In genomic region chr1:172770081-172770480, GRCh38 we compare ENCODE assay signal across 17 cellular contexts.
"Had no signal": no experiment of that assay in that cellular context is flagged by ENCODE, and none has a peak within 500 bp of the region (broad histone marks: within the 10 kb centered on the region; RNA-seq: fewer than 3 reads in every experiment).

No MANE protein-coding gene starts in this region.

- H3K4me3 ChIP-seq: body of pancreas, coronary artery had no signal

- H3K9me3 ChIP-seq: body of pancreas had no signal

- H3K9me3 Mint-ChIP-seq: activated CD4-positive, alpha-beta memory T cell treated with anti-CD3 and anti-CD28 coated beads, Interleukin-2, amount 10 ng/mL, durations not matched to agents 7 days and 5 days; activated naive CD4-positive, alpha-beta T cell treated with anti-CD3 and anti-CD28 coated beads, Interleukin-2, amount 50 U/mL, for 24 hours; activated T-cell treated with anti-CD3 and anti-CD28 coated beads, Interleukin-2, amount 50 U/mL, for 24 hours; nephron progenitor cell had no signal

- FAIRE-seq: endothelial cell of umbilical vein had no signal

- H3K27ac Mint-ChIP-seq: activated CD4-positive, alpha-beta memory T cell treated with anti-CD3 and anti-CD28 coated beads, Interleukin-2, amount 10 ng/mL, durations not matched to agents 7 days and 5 days; activated naive CD4-positive, alpha-beta T cell treated with anti-CD3 and anti-CD28 coated beads, Interleukin-2, amount 50 U/mL, for 24 hours; activated T-cell treated with anti-CD3 and anti-CD28 coated beads, Interleukin-2, amount 50 U/mL, for 24 hours; nephron progenitor cell had no signal

- ATAC-seq: body of pancreas; foreskin keratinocyte; stimulated activated naive CD8-positive, alpha-beta T cell treated with anti-CD3 and anti-CD28 coated beads, Interleukin-15, Interleukin-2, amounts not matched to agents 100 U/mL and 50 U/mL, for 24 hours had no signal

- H3K4me1 ChIP-seq: body of pancreas, foreskin keratinocyte had no signal

- H3K36me3 Mint-ChIP-seq: activated naive CD4-positive, alpha-beta T cell treated with anti-CD3 and anti-CD28 coated beads, Interleukin-2, amount 50 U/mL, for 24 hours had no signal

- H3K36me3 ChIP-seq: WERI-Rb-1 had no signal

- H3K27me3 Mint-ChIP-seq: activated naive CD4-positive, alpha-beta T cell treated with anti-CD3 and anti-CD28 coated beads, Interleukin-2, amount 50 U/mL, for 24 hours; activated T-cell treated with anti-CD3 and anti-CD28 coated beads, Interleukin-2, amount 50 U/mL, for 24 hours had no signal

- H3K27me3 ChIP-seq: body of pancreas had no signal

- H3K4me3 Mint-ChIP-seq: activated CD4-positive, alpha-beta memory T cell treated with anti-CD3 and anti-CD28 coated beads, Interleukin-2, amount 10 ng/mL, durations not matched to agents 7 days and 5 days; activated naive CD4-positive, alpha-beta T cell treated with anti-CD3 and anti-CD28 coated beads, Interleukin-2, amount 50 U/mL, for 24 hours; activated T-cell treated with anti-CD3 and anti-CD28 coated beads, Interleukin-2, amount 50 U/mL, for 24 hours; nephron progenitor cell had no signal

- H3K4me1 Mint-ChIP-seq: activated CD4-positive, alpha-beta memory T cell treated with anti-CD3 and anti-CD28 coated beads, Interleukin-2, amount 10 ng/mL, durations not matched to agents 7 days and 5 days; nephron progenitor cell had no signal

- H3K27ac ChIP-seq: body of pancreas, coronary artery, foreskin keratinocyte, WERI-Rb-1 had no signal

- DNase-seq: activated CD4-positive, alpha-beta memory T cell treated with anti-CD3 and anti-CD28 coated beads, Interleukin-2, amount 10 ng/mL, durations not matched to agents 7 days and 5 days; activated T-cell treated with anti-CD3 and anti-CD28 coated beads, Interleukin-2, amount 50 U/mL, for 24 hours; caudate nucleus; effector CD8-positive, alpha-beta T cell; foreskin keratinocyte; kidney glomerular epithelial cell; nephron progenitor cell; occipital lobe; stimulated activated CD4-positive, alpha-beta T cell treated with anti-CD3 and anti-CD28 coated beads, Interleukin-15, amount 100 ng/mL, for 24 hours; stimulated activated CD4-positive, alpha-beta T cell treated with anti-CD3 and anti-CD28 coated beads, Interleukin-4, amount 100 ng/mL, for 1 hour; stimulated activated naive CD8-positive, alpha-beta T cell treated with anti-CD3 and anti-CD28 coated beads, Interleukin-15, Interleukin-2, amounts not matched to agents 100 U/mL and 50 U/mL, for 24 hours; T-helper 9 cell; WERI-Rb-1 had no signal
